In the genomic region with DNA sequence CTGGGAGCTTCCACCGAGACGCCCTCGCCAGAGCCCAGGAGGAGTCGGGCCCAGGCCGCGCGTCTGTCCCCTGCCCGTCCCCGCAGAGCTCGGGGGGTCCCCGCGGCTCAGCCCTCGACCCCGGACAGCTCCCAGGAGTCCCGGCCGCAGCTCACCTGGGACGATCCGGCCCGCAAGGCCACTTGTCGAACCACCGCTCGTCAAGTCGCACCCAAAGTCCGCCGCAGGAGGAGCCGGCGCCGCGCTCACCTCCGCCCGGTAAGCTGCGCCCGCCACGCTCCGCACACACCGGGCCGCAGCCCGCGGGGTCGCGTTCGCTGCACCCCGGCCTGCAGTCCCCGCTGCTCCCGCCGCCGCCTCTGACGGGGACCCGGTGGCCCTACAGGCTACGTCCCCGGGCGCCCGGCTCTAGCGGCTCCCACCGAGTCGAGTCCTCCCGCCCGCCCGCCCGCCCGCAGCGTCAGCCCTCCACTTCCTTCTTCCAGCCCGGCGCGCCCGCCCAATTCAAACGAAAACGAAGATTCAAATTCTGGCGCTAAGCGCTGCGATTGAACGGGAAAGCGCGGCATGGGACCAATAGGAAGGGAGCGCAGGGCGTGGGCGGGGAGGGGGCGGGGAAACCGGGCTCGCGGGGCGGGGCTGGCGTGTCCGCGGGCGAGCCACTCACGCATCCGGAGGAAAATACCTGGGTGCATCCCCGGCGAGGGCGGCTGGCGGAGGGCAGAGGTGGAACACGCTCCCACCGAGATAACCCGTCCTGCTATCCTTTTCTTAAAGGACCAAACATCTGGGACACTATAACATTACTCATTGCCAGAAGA, we compare ENCODE assay signal across 1 cellular context.
TF ChIP-seq lines count a peak whose summit lies in the region.

A gene with protein sequence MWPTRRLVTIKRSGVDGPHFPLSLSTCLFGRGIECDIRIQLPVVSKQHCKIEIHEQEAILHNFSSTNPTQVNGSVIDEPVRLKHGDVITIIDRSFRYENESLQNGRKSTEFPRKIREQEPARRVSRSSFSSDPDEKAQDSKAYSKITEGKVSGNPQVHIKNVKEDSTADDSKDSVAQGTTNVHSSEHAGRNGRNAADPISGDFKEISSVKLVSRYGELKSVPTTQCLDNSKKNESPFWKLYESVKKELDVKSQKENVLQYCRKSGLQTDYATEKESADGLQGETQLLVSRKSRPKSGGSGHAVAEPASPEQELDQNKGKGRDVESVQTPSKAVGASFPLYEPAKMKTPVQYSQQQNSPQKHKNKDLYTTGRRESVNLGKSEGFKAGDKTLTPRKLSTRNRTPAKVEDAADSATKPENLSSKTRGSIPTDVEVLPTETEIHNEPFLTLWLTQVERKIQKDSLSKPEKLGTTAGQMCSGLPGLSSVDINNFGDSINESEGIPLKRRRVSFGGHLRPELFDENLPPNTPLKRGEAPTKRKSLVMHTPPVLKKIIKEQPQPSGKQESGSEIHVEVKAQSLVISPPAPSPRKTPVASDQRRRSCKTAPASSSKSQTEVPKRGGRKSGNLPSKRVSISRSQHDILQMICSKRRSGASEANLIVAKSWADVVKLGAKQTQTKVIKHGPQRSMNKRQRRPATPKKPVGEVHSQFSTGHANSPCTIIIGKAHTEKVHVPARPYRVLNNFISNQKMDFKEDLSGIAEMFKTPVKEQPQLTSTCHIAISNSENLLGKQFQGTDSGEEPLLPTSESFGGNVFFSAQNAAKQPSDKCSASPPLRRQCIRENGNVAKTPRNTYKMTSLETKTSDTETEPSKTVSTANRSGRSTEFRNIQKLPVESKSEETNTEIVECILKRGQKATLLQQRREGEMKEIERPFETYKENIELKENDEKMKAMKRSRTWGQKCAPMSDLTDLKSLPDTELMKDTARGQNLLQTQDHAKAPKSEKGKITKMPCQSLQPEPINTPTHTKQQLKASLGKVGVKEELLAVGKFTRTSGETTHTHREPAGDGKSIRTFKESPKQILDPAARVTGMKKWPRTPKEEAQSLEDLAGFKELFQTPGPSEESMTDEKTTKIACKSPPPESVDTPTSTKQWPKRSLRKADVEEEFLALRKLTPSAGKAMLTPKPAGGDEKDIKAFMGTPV (N-terminal part only) (minus strand): TSS at position 480 of the 821 bp plus-strand sequence. CDS start 756 bp downstream, outside the sequence.

TF ChIP-seq in SK-N-SH, 30 proteins besides CTCF, POLR2A, EP300 and RAD21 (continued from another document):
- TF ChIP-seq, protein P1, sequence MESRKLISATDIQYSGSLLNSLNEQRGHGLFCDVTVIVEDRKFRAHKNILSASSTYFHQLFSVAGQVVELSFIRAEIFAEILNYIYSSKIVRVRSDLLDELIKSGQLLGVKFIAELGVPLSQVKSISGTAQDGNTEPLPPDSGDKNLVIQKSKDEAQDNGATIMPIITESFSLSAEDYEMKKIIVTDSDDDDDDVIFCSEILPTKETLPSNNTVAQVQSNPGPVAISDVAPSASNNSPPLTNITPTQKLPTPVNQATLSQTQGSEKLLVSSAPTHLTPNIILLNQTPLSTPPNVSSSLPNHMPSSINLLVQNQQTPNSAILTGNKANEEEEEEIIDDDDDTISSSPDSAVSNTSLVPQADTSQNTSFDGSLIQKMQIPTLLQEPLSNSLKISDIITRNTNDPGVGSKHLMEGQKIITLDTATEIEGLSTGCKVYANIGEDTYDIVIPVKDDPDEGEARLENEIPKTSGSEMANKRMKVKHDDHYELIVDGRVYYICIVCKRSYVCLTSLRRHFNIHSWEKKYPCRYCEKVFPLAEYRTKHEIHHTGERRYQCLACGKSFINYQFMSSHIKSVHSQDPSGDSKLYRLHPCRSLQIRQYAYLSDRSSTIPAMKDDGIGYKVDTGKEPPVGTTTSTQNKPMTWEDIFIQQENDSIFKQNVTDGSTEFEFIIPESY (IDR thresholded peaks at IDR 0.05; ENCODE audit: borderline replicate concordance, low read depth), result no peak
- TF ChIP-seq MEF2A (IDR thresholded peaks at IDR 0.05; ENCODE audit: borderline replicate concordance, low read depth) (no peak), ELF1 (IDR thresholded peaks at IDR 0.05) (peak; percentile 69), NRF1 (IDR thresholded peaks at IDR 0.05; ENCODE audit: low read depth, low read length) (no peak), CHD2 (IDR thresholded peaks at IDR 0.05; ENCODE audit: low read length, partially characterized antibody) (peak; percentile 49), MXI1 (IDR thresholded peaks at IDR 0.05; ENCODE audit: low read depth, low read length) (peak; percentile 96), POLR2AphosphoS5 (IDR thresholded peaks at IDR 0.05; ENCODE audit: low read depth, low read length) (peak; percentile 28; the same call in 1 of the 2 replicates), USF2 (IDR thresholded peaks at IDR 0.05; ENCODE audit: borderline replicate concordance, low read depth, low read length) (no peak), GABPA (IDR thresholded peaks at IDR 0.05; ENCODE audit: low read depth) (no peak), SMC3 (IDR thresholded peaks at IDR 0.05; ENCODE audit: low read depth, low read length) (no peak), RFX5 (IDR thresholded peaks at IDR 0.05; ENCODE audit: low read length) (no peak), FOXJ3 (CRISPR knock-in tag; IDR thresholded peaks at IDR 0.05) (no peak), TEAD4 (IDR thresholded peaks at IDR 0.05; ENCODE audit: borderline replicate concordance, insufficient read depth) (no peak), RXRA (IDR thresholded peaks at IDR 0.05; ENCODE audit: borderline replicate concordance, low read depth) (no peak), FOSL2 (IDR thresholded peaks at IDR 0.05; ENCODE audit: borderline replicate concordance, low read depth) (no peak), FOXM1 (IDR thresholded peaks at IDR 0.05; ENCODE audit: low read depth) (peak; percentile 99), YY1 (IDR thresholded peaks at IDR 0.05; ENCODE audit: low read depth) (no peak), IRF3 (IDR thresholded peaks at IDR 0.05; ENCODE audit: low read depth, low read length) (peak; percentile 58), SIN3A (IDR thresholded peaks at IDR 0.05; ENCODE audit: borderline replicate concordance, low read depth, low read length) (peak; percentile 99), TCF12 (IDR thresholded peaks at IDR 0.05) (no peak), TAF1 (IDR thresholded peaks at IDR 0.05; ENCODE audit: borderline replicate concordance, low read depth, low read length) (peak; percentile 67; the same call in 1 of the 2 replicates), EZH2phosphoT487 (IDR thresholded peaks at IDR 0.05; ENCODE audit: borderline replicate concordance, low read depth) (no peak), RCOR1 (IDR thresholded peaks at IDR 0.05; ENCODE audit: low read length) (no peak), JUND (IDR thresholded peaks at IDR 0.05) (no peak)
- TF ChIP-seq, protein P2, sequence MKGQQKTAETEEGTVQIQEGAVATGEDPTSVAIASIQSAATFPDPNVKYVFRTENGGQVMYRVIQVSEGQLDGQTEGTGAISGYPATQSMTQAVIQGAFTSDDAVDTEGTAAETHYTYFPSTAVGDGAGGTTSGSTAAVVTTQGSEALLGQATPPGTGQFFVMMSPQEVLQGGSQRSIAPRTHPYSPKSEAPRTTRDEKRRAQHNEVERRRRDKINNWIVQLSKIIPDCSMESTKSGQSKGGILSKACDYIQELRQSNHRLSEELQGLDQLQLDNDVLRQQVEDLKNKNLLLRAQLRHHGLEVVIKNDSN (IDR thresholded peaks at IDR 0.05; ENCODE audit: borderline replicate concordance, low read depth), result no peak
- TF ChIP-seq, protein P3, sequence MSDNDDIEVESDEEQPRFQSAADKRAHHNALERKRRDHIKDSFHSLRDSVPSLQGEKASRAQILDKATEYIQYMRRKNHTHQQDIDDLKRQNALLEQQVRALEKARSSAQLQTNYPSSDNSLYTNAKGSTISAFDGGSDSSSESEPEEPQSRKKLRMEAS (IDR thresholded peaks at IDR 0.05; ENCODE audit: low read depth), result peak; percentile 77
- TF ChIP-seq, protein P4, sequence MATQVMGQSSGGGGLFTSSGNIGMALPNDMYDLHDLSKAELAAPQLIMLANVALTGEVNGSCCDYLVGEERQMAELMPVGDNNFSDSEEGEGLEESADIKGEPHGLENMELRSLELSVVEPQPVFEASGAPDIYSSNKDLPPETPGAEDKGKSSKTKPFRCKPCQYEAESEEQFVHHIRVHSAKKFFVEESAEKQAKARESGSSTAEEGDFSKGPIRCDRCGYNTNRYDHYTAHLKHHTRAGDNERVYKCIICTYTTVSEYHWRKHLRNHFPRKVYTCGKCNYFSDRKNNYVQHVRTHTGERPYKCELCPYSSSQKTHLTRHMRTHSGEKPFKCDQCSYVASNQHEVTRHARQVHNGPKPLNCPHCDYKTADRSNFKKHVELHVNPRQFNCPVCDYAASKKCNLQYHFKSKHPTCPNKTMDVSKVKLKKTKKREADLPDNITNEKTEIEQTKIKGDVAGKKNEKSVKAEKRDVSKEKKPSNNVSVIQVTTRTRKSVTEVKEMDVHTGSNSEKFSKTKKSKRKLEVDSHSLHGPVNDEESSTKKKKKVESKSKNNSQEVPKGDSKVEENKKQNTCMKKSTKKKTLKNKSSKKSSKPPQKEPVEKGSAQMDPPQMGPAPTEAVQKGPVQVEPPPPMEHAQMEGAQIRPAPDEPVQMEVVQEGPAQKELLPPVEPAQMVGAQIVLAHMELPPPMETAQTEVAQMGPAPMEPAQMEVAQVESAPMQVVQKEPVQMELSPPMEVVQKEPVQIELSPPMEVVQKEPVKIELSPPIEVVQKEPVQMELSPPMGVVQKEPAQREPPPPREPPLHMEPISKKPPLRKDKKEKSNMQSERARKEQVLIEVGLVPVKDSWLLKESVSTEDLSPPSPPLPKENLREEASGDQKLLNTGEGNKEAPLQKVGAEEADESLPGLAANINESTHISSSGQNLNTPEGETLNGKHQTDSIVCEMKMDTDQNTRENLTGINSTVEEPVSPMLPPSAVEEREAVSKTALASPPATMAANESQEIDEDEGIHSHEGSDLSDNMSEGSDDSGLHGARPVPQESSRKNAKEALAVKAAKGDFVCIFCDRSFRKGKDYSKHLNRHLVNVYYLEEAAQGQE (IDR thresholded peaks at IDR 0.05; ENCODE audit: low read depth, low read length), result no peak
- TF ChIP-seq, protein P5, sequence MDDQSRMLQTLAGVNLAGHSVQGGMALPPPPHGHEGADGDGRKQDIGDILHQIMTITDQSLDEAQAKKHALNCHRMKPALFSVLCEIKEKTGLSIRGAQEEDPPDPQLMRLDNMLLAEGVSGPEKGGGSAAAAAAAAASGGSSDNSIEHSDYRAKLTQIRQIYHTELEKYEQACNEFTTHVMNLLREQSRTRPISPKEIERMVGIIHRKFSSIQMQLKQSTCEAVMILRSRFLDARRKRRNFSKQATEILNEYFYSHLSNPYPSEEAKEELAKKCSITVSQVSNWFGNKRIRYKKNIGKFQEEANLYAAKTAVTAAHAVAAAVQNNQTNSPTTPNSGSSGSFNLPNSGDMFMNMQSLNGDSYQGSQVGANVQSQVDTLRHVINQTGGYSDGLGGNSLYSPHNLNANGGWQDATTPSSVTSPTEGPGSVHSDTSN (IDR thresholded peaks at IDR 0.05), result no peak
